ENCODE assay signal across 13 cellular contexts in genomic region chrX:119466970-119467369, GRCh38.
"Had no signal": no experiment of that assay in that cellular context is flagged by ENCODE, and none has a peak within 500 bp of the region (broad histone marks: within the 10 kb centered on the region; RNA-seq: fewer than 3 reads in every experiment).

No MANE protein-coding gene starts in this region.

- H3K4me3 ChIP-seq: transverse colon had no signal

- H3K9me3 Mint-ChIP-seq: activated naive CD8-positive, alpha-beta T cell treated with anti-CD3 and anti-CD28 coated beads, Interleukin-2, amount 50 U/mL, for 24 hours; central memory CD8-positive, alpha-beta T cell; natural killer cell treated with Interleukin-12 subunit alpha and Interleukin-12 subunit beta and Interleukin-15 and Interleukin-18, amount 100 ng/mL, for 72 hours; stimulated activated naive CD8-positive, alpha-beta T cell treated with anti-CD3 and anti-CD28 coated beads, Interleukin-15, Interleukin-2, amounts not matched to agents 100 ng/mL and 50 ng/mL, for 24 hours; T-cell had no signal

- DNase-seq: activated naive CD8-positive, alpha-beta T cell treated with anti-CD3 and anti-CD28 coated beads, Interleukin-2, amount 50 U/mL, for 24 hours; kidney; left lung; occipital lobe; T-cell; transverse colon had no signal

- H3K27me3 Mint-ChIP-seq: activated naive CD8-positive, alpha-beta T cell treated with anti-CD3 and anti-CD28 coated beads, Interleukin-2, amount 50 U/mL, for 24 hours; central memory CD8-positive, alpha-beta T cell; stimulated activated naive CD8-positive, alpha-beta T cell treated with anti-CD3 and anti-CD28 coated beads, Interleukin-15, Interleukin-2, amounts not matched to agents 100 ng/mL and 50 ng/mL, for 24 hours had no signal

- H3K4me1 Mint-ChIP-seq: mesothelial cell of epicardium had no signal

- H3K27ac Mint-ChIP-seq: activated naive CD8-positive, alpha-beta T cell treated with anti-CD3 and anti-CD28 coated beads, Interleukin-2, amount 50 U/mL, for 24 hours; mesothelial cell of epicardium; natural killer cell treated with Interleukin-12 subunit alpha and Interleukin-12 subunit beta and Interleukin-15 and Interleukin-18, amount 100 ng/mL, for 72 hours; stimulated activated naive CD8-positive, alpha-beta T cell treated with anti-CD3 and anti-CD28 coated beads, Interleukin-15, Interleukin-2, amounts not matched to agents 100 ng/mL and 50 ng/mL, for 24 hours; T-cell had no signal

- H3K27me3 ChIP-seq: left lung, suprapubic skin, transverse colon, vagina had no signal

- H3K9me3 ChIP-seq: left lung, suprapubic skin, transverse colon, vagina had no signal

- H3K27ac ChIP-seq: suprapubic skin had no signal

- H3K36me3 Mint-ChIP-seq: T-cell had no signal

- ATAC-seq: activated naive CD8-positive, alpha-beta T cell treated with anti-CD3 and anti-CD28 coated beads, Interleukin-2, amount 50 U/mL, for 24 hours; left lung; natural killer cell treated with Interleukin-12 subunit alpha and Interleukin-12 subunit beta and Interleukin-15 and Interleukin-18, amount 100 ng/mL, for 72 hours; T-cell had no signal

- H3K4me3 Mint-ChIP-seq: central memory CD8-positive, alpha-beta T cell; mesothelial cell of epicardium; natural killer cell treated with Interleukin-12 subunit alpha and Interleukin-12 subunit beta and Interleukin-15 and Interleukin-18, amount 100 ng/mL, for 72 hours had no signal

- H3K4me1 ChIP-seq: vagina had no signal

- FAIRE-seq: frontal cortex, kidney had no signal
